8 cellular contexts compared by ENCODE assay signal in genomic region chr5:14208071-14209021, GRCh38.
DNase-seq lines count a peak whose midpoint lies in the region; ATAC-seq, FAIRE-seq and TF ChIP-seq lines count a peak whose summit lies in the region.

No MANE protein-coding gene starts in this region.

- H3K27ac ChIP-seq in keratinocyte (ENCODE audit: control insufficient read depth, insufficient read depth, low read length) (peak overlapping the region; percentile 94), suprapubic skin (no peak overlapping the region)

- peaks cover 93% of the 10 kb centered on the region for H3K4me1 ChIP-seq in keratinocyte (ENCODE audit: control insufficient read depth, extremely low read depth, insufficient read depth, low read length)
- peaks cover 55% of the 10 kb centered on the region for H3K4me1 ChIP-seq in suprapubic skin

- 75% methylated on average over 8 of the region's 8 CpGs for WGBS in suprapubic skin

- H3K9ac ChIP-seq in keratinocyte (ENCODE audit: control insufficient read depth, extremely low read depth, insufficient read depth, low read length), result peak overlapping the region; percentile 69

- peaks cover 93% of the 10 kb centered on the region for H3K79me2 ChIP-seq in keratinocyte (ENCODE audit: control insufficient read depth, insufficient read depth, low read length)

- H3K9me1 ChIP-seq in keratinocyte (ENCODE audit: control insufficient read depth, extremely low read depth, insufficient read depth, low read length), result peaks cover 9% of the 10 kb centered on the region

- dilution Hi-C loops in keratinocyte (cut with MboI; ENCODE audit: extremely low pct_ligation_motif_present, low sequenced_read_pairs), result no loop called here

- peak overlapping the region; percentile 86 for H3K4me2 ChIP-seq in keratinocyte (ENCODE audit: control insufficient read depth, extremely low read depth, insufficient read depth, low read depth, low read length)

- no peak for TF ChIP-seq POLR2A in suprapubic skin (IDR thresholded peaks at IDR 0.05)

- FAIRE-seq in keratinocyte (lab: Jason Lieb, UNC), result peak; percentile 74

- intact Hi-C loops in activated CD4-positive, alpha-beta T cell treated with anti-CD3 and anti-CD28 coated beads for 36 hours (cut with DNase I, micrococcal nuclease), result no loop called here

- H4K20me1 ChIP-seq in keratinocyte (ENCODE audit: control insufficient read depth, extremely low read depth, insufficient read depth, low read length), result no peaks in the 10 kb centered on the region

- no peak overlapping the region for H3K27ac Mint-ChIP-seq in activated CD4-positive, alpha-beta T cell treated with anti-CD3 and anti-CD28 coated beads for 36 hours

- H3K36me3 ChIP-seq in keratinocyte (ENCODE audit: control insufficient read depth in 2 of 2, extremely low read depth in 1 of 2, insufficient read depth in 2 of 2, low read length in 2 of 2) (peaks cover 0 to 3% of the 10 kb centered on the region in 2 experiments), suprapubic skin (no peaks in the 10 kb centered on the region)

- H3K27me3 Mint-ChIP-seq in activated CD4-positive, alpha-beta T cell treated with anti-CD3 and anti-CD28 coated beads for 36 hours, result peaks cover 2% of the 10 kb centered on the region

- H3K4me3 Mint-ChIP-seq in activated CD4-positive, alpha-beta T cell treated with anti-CD3 and anti-CD28 coated beads for 36 hours, result no peak overlapping the region

- peaks cover 12% of the 10 kb centered on the region for H3K4me1 Mint-ChIP-seq in activated CD4-positive, alpha-beta T cell treated with anti-CD3 and anti-CD28 coated beads for 36 hours

- ATAC-seq in activated CD4-positive, alpha-beta T cell treated with anti-CD3 and anti-CD28 coated beads for 36 hours, result peak; percentile 70
- ATAC-seq in HG02943 (IDR thresholded peaks at IDR 0.05; ENCODE audit: low read depth, unreplicated experiment), result peak; percentile 54

- H3K36me3 Mint-ChIP-seq in activated CD4-positive, alpha-beta T cell treated with anti-CD3 and anti-CD28 coated beads for 36 hours (ENCODE audit: low read depth), result no peaks in the 10 kb centered on the region

- H3K9me3 Mint-ChIP-seq in activated CD4-positive, alpha-beta T cell treated with anti-CD3 and anti-CD28 coated beads for 36 hours (ENCODE audit: low read depth), result no peaks in the 10 kb centered on the region

- POLR2A ChIA-PET in activated CD4-positive, alpha-beta T cell treated with anti-CD3 and anti-CD28 coated beads for 36 hours (lab: Charles Lee), result no interaction called here

- TF ChIP-seq CTCF in keratinocyte (optimal IDR thresholded peaks at IDR 0.05 in 1 of 3, IDR thresholded peaks at IDR 0.05 in 1 of 3, conservative IDR thresholded peaks at IDR 0.05 in 1 of 3; ENCODE audit: extremely low read depth in 1 of 3, insufficient read depth in 2 of 3, low read length in 3 of 3) (no peak), suprapubic skin (IDR thresholded peaks at IDR 0.05) (no peak)

- CTCF ChIA-PET in activated CD4-positive, alpha-beta T cell treated with anti-CD3 and anti-CD28 coated beads for 36 hours (lab: Charles Lee), result interaction anchor here (0.6 kb wide), 1 partner anchor 145 kb away, joined by 3 read pairs; no protein-coding TSS in a partner anchor

- no peak overlapping the region for H2AFZ ChIP-seq in keratinocyte (ENCODE audit: control insufficient read depth, low read length)

- DNase-seq in activated CD4-positive, alpha-beta T cell treated with anti-CD3 and anti-CD28 coated beads for 36 hours, result no peak
- no peak for DNase-seq in activated CD4-positive, alpha-beta T cell treated with anti-CD3 and anti-CD28 coated beads for 1 hour
- peak; percentile 70 for DNase-seq in RPMI8226
- peak; percentile 68 for DNase-seq in keratinocyte (ENCODE audit: low read depth, low spot score)
- DNase-seq in stimulated activated naive CD4-positive, alpha-beta T cell treated with Interleukin-2 at 50 U/mL for 16 hours (lab: John Stamatoyannopoulos, UW), result no peak
- no peak for DNase-seq in NCI-H526 treated with DMSO at 0.1 percent for 48 hours (lab: John Stamatoyannopoulos, UW)
- no peak for DNase-seq in suprapubic skin (ENCODE audit: low spot score in 2 of 2)

- TF ChIP-seq EP300 in suprapubic skin (IDR thresholded peaks at IDR 0.05), result no peak

- H3K9me3 ChIP-seq in keratinocyte (ENCODE audit: control insufficient read depth, low read depth, low read length) (no peaks in the 10 kb centered on the region), suprapubic skin (no peaks in the 10 kb centered on the region)

- peak overlapping the region in 2 of 3 experiments; percentile 52 to 58 for H3K4me3 ChIP-seq in keratinocyte (ENCODE audit: control insufficient read depth in 2 of 3, extremely low read depth in 1 of 3, insufficient read depth in 2 of 3, low read depth in 1 of 3, low read length in 3 of 3)
- H3K4me3 ChIP-seq in suprapubic skin, result no peak overlapping the region

- H3K27me3 ChIP-seq in keratinocyte (ENCODE audit: control insufficient read depth, extremely low read depth, insufficient read depth, low read length) (no peaks in the 10 kb centered on the region), suprapubic skin (no peaks in the 10 kb centered on the region)

Comparison
In these comparisons a context has a peak if more than half of its experiments do, and no peak if none do; other contexts are left out.
1. DNase-seq: peak in RPMI8226 (single experiment) and keratinocyte (single experiment); none in activated CD4-positive, alpha-beta T cell treated with anti-CD3 and anti-CD28 coated beads for 36 hours (single experiment), activated CD4-positive, alpha-beta T cell treated with anti-CD3 and anti-CD28 coated beads for 1 hour (single experiment), stimulated activated naive CD4-positive, alpha-beta T cell treated with Interleukin-2 at 50 U/mL for 16 hours (single experiment), NCI-H526 treated with DMSO at 0.1 percent for 48 hours (single experiment) and suprapubic skin (0 of 2).